8 cellular contexts compared by ENCODE assay signal in genomic region chr1:162561616-162562451, GRCh38. TPM values are rescaled to one million over a fixed set of nuclear protein-coding genes. Genes with fewer than 3 reads are reported as not detected.
DNase-seq lines count a peak whose midpoint lies in the region; ATAC-seq and TF ChIP-seq lines count a peak whose summit lies in the region.

Gene UAP1, plus strand, starts transcription at chr1:162561722. Its CDS starts 4,347 bp downstream, at chr1:162566069.

- H3K4me3 Mint-ChIP-seq in activated T-helper 17 cell treated with anti-CD3 and anti-CD28 coated beads, Interleukin-2, amount 50 U/mL, for 72 hours, result peak within 1 kb of the TSS; percentile 95

- peak within 1 kb of the TSS; percentile 92 for H4K91ac ChIP-seq in IMR-90 (ENCODE audit: insufficient read depth, low read depth, low read length)

- ATAC-seq in GM21529 (IDR thresholded peaks at IDR 0.05; ENCODE audit: unreplicated experiment) (peak; percentile 41), IMR-90 (ENCODE audit: low read depth) (peak; percentile 42), Right ventricle myocardium superior (ENCODE audit: poor library complexity) (peak; percentile 40)
- ATAC-seq in activated T-helper 17 cell treated with anti-CD3 and anti-CD28 coated beads, Interleukin-2, amount 50 U/mL, for 72 hours (replicated peaks), result peak; percentile 47

- no peaks in the 10 kb centered on the region for H3K27me3 Mint-ChIP-seq in activated T-helper 17 cell treated with anti-CD3 and anti-CD28 coated beads, Interleukin-2, amount 50 U/mL, for 72 hours

- CTCF ChIA-PET in IMR-90 (lab: Yijun Ruan, JAX), result no interaction called here

- peak within 1 kb of the TSS; percentile 85 for H3K27ac ChIP-seq in IMR-90 (ENCODE audit: insufficient read depth, low read length)
- peak within 1 kb of the TSS; percentile 92 for H3K27ac ChIP-seq in parathyroid adenoma

- H3K4me2 ChIP-seq in IMR-90 (ENCODE audit: low read depth, low read length), result peak within 1 kb of the TSS; percentile 99
- peak within 1 kb of the TSS; percentile 93 for H3K4me2 ChIP-seq in parathyroid adenoma (ENCODE audit: low read length)

- peak within 1 kb of the TSS; percentile 90 for H2AK9ac ChIP-seq in IMR-90 (replicated peaks; ENCODE audit: low read depth, low read length, poor library complexity)

- H4K5ac ChIP-seq in IMR-90 (ENCODE audit: low read depth, low read length), result peak within 1 kb of the TSS; percentile 38

- H2AFZ ChIP-seq in IMR-90 (replicated peaks; ENCODE audit: low read length, poor library complexity), result peak within 1 kb of the TSS; percentile 95
- peak within 1 kb of the TSS; percentile 95 for H2AFZ ChIP-seq in parathyroid adenoma

- peak within 1 kb of the TSS; percentile 80 for H3K23ac ChIP-seq in IMR-90 (ENCODE audit: low read depth, low read length)

- H2BK20ac ChIP-seq in IMR-90 (ENCODE audit: low read depth, low read length), result no peak within 1 kb of the TSS; the same call in 1 of the 2 replicates

- intact Hi-C loops in IMR-90 (cut with micrococcal nuclease) (loop anchor here (1.0 to 5.0 kb wide), 3 partner anchors 23 to 505 kb away; no protein-coding TSS in a partner anchor), Right ventricle myocardium superior (cut with DNase I) (no loop called here)

- peak within 1 kb of the TSS; percentile 93 for H3K27ac Mint-ChIP-seq in activated T-helper 17 cell treated with anti-CD3 and anti-CD28 coated beads, Interleukin-2, amount 50 U/mL, for 72 hours

- peaks cover 14% of the 10 kb centered on the region for H3K4me1 Mint-ChIP-seq in activated T-helper 17 cell treated with anti-CD3 and anti-CD28 coated beads, Interleukin-2, amount 50 U/mL, for 72 hours

- peaks cover 10% of the 10 kb centered on the region for H3K4me1 ChIP-seq in IMR-90 (ENCODE audit: control insufficient read depth, insufficient read depth, low read length)
- H3K4me1 ChIP-seq in parathyroid adenoma, result no peaks in the 10 kb centered on the region

- peaks cover 30% of the 10 kb centered on the region for H4K20me1 ChIP-seq in IMR-90 (ENCODE audit: insufficient read depth, low read length)

- no peaks in the 10 kb centered on the region for H3K27me3 ChIP-seq in IMR-90 (ENCODE audit: control insufficient read depth, insufficient read depth, low read length)
- no peaks in the 10 kb centered on the region for H3K27me3 ChIP-seq in parathyroid adenoma (ENCODE audit: control insufficient read depth, insufficient read depth, low read length)

- in situ Hi-C loops in IMR-90 (cut with MboI; ENCODE audit: low sequenced_read_pairs), result no loop called here

- H3K18ac ChIP-seq in IMR-90 (ENCODE audit: low read depth, low read length), result peak within 1 kb of the TSS; percentile 66

- BruUV-seq in IMR-90 (replicated peaks; lab: Mats Ljungman, UMichigan), result no TSS peak

- peak; percentile 99 for TF ChIP-seq POLR2A in IMR-90 (IDR thresholded peaks at IDR 0.05; ENCODE audit: low read depth, low read length)

- peak within 1 kb of the TSS; percentile 72 for H2AK5ac ChIP-seq in IMR-90 (ENCODE audit: low read depth, low read length)

- 1% methylated on average over 31 of the region's 69 CpGs; no CpG with 5 or more reads in 1 of the 2 experiments for WGBS in IMR-90 (ENCODE audit: extremely low coverage in 2 of 2, insufficient read length in 1 of 2), 2 experiments

- H3K4me3 ChIP-seq in GM12864 (ENCODE audit: low read depth, low read length) (peak within 1 kb of the TSS; percentile 83), IMR-90 (ENCODE audit: insufficient read depth, low read depth, low read length) (peak within 1 kb of the TSS; percentile 94), parathyroid adenoma (ENCODE audit: low read depth, low read length) (peak within 1 kb of the TSS; percentile 82)

- dilution Hi-C loops in IMR-90 (cut with HindIII; ENCODE audit: low sequenced_read_pairs, unreplicated experiment), result no loop called here

- peak within 1 kb of the TSS; percentile 88 for H3K9ac ChIP-seq in IMR-90 (ENCODE audit: low read depth, low read length)
- H3K9ac ChIP-seq in parathyroid adenoma, result peak within 1 kb of the TSS; percentile 37

- H2BK5ac ChIP-seq in IMR-90 (ENCODE audit: low read depth, low read length, poor library complexity, severe bottlenecking), result peak within 1 kb of the TSS; percentile 95

- H3K79me1 ChIP-seq in IMR-90 (ENCODE audit: low read depth in 1 of 2, low read length in 2 of 2), result peaks cover 3 to 29% of the 10 kb centered on the region in 2 experiments; a peak in 3 of 4 replicates

- peak within 1 kb of the TSS; percentile 86 for H3K4ac ChIP-seq in IMR-90 (ENCODE audit: low read depth, low read length)

- H3K56ac ChIP-seq in IMR-90 (ENCODE audit: extremely low read depth, insufficient read depth, low read length), result peak within 1 kb of the TSS; percentile 55

- TF ChIP-seq RAD21 in IMR-90 (IDR thresholded peaks at IDR 0.05; ENCODE audit: low read length), result no peak; the same call in 1 of the 2 replicates

- H3K36me3 ChIP-seq in IMR-90 (ENCODE audit: control insufficient read depth, insufficient read depth, low read length) (peaks cover 5% of the 10 kb centered on the region), parathyroid adenoma (ENCODE audit: control insufficient read depth, insufficient read depth, low read length) (no peaks in the 10 kb centered on the region)

- peaks cover 20% of the 10 kb centered on the region for H3K36me3 Mint-ChIP-seq in activated T-helper 17 cell treated with anti-CD3 and anti-CD28 coated beads, Interleukin-2, amount 50 U/mL, for 72 hours (ENCODE audit: low read depth)

- H3K9me3 Mint-ChIP-seq in activated T-helper 17 cell treated with anti-CD3 and anti-CD28 coated beads, Interleukin-2, amount 50 U/mL, for 72 hours, result no peaks in the 10 kb centered on the region

- no peaks in the 10 kb centered on the region for H3K79me2 ChIP-seq in parathyroid adenoma

- no peak for TF ChIP-seq CTCF in GM12864 (IDR thresholded peaks at IDR 0.05; ENCODE audit: low read depth, low read length, missing control alignments)
- no peak for TF ChIP-seq CTCF in IMR-90 (conservative IDR thresholded peaks at IDR 0.05; ENCODE audit: low read depth, low read length)
- no peak for TF ChIP-seq CTCF in parathyroid adenoma (IDR thresholded peaks at IDR 0.05)

- H4K8ac ChIP-seq in IMR-90 (ENCODE audit: low read depth in 2 of 2, low read length in 2 of 2), result peak within 1 kb of the TSS; percentile 83 to 88; a peak in 3 of 4 replicates

- DNase-seq in GM12864 (ENCODE audit: low read depth), result no peak
- DNase-seq in IMR-90, result no peak
- DNase-seq in Right ventricle myocardium superior, result no peak
- DNase-seq in GDM1 (lab: John Stamatoyannopoulos, UW), result no peak
- DNase-seq in NCI-H2029 treated with DMSO at 0.1 percent for 48 hours (lab: John Stamatoyannopoulos, UW), result no peak

- H3K9me3 ChIP-seq in IMR-90 (ENCODE audit: control insufficient read depth, insufficient read depth, low read length) (no peaks in the 10 kb centered on the region), parathyroid adenoma (ENCODE audit: control insufficient read depth, low read length) (no peaks in the 10 kb centered on the region)

- POLR2A ChIA-PET in IMR-90 (lab: Charles Lee; ENCODE audit: unreplicated experiment), result interaction anchor here (0.6 to 1.1 kb wide), 2 partner anchors 43 to 234 kb away, joined by 4 to 5 read pairs; no protein-coding TSS in a partner anchor

- peak within 1 kb of the TSS; percentile 78 for H3K14ac ChIP-seq in IMR-90 (replicated peaks; ENCODE audit: low read depth, low read length)

- H2BK15ac ChIP-seq in IMR-90 (ENCODE audit: low read depth, low read length), result peak within 1 kb of the TSS; percentile 60; the same call in 1 of the 3 replicates

- H3K9me1 ChIP-seq in IMR-90 (ENCODE audit: insufficient read depth, low read length), result peaks cover 8% of the 10 kb centered on the region

- peak within 1 kb of the TSS; percentile 80 for H2BK120ac ChIP-seq in IMR-90 (ENCODE audit: low read depth, low read length)

TF ChIP-seq in IMR-90, 13 proteins besides CTCF, POLR2A, EP300 and RAD21 (continues in another document):
- TF ChIP-seq RFX5 (IDR thresholded peaks at IDR 0.05; ENCODE audit: low read depth, low read length), result no peak
- peak; percentile 69 for TF ChIP-seq BHLHE40 (IDR thresholded peaks at IDR 0.05; ENCODE audit: low read depth, low read length)
- no peak for TF ChIP-seq SMC3 (IDR thresholded peaks at IDR 0.05; ENCODE audit: low read depth, low read length)
- peak; percentile 67 for TF ChIP-seq MXI1 (IDR thresholded peaks at IDR 0.05; ENCODE audit: borderline replicate concordance, low read depth, low read length)
- peak; percentile 98; the same call in 1 of the 2 replicates for TF ChIP-seq MAZ (IDR thresholded peaks at IDR 0.05; ENCODE audit: borderline replicate concordance, low read depth, low read length)
- no peak for TF ChIP-seq MAFK (IDR thresholded peaks at IDR 0.05; ENCODE audit: low read depth, low read length)
- TF ChIP-seq USF2 (IDR thresholded peaks at IDR 0.05; ENCODE audit: low read depth, low read length), result no peak
- TF ChIP-seq RCOR1 (IDR thresholded peaks at IDR 0.05; ENCODE audit: insufficient replicate concordance, low read length), result no peak
- no peak for TF ChIP-seq CEBPB (IDR thresholded peaks at IDR 0.05; ENCODE audit: low read depth, low read length)
- TF ChIP-seq FOS (IDR thresholded peaks at IDR 0.05; ENCODE audit: low read depth, low read length), result no peak
- no peak for TF ChIP-seq NFE2L2 (IDR thresholded peaks at IDR 0.05; ENCODE audit: low read depth, low read length)
- TF ChIP-seq CHD1 (IDR thresholded peaks at IDR 0.05; ENCODE audit: low read depth, low read length), result peak; percentile 56; the same call in 1 of the 2 replicates

RNA-seq across cellular contexts. Expression of gene UAP1, which starts in this region (rescaled TPM):
- total RNA-seq in IMR-90 (2012; rRNA removed), result 196 and 255 TPM in 2 replicates
- polyA plus RNA-seq in IMR-90 (2012; rRNA removed), result 77.9 and 93.4 TPM in 2 replicates
- polyA plus RNA-seq in IMR-90 (2012; cell fraction: cytosol; rRNA removed), result 14.1 and 26.1 TPM in 2 replicates
- polyA plus RNA-seq in IMR-90 (2012; cell fraction: nucleus; rRNA removed; ENCODE audit: low replicate concordance), result 6.8 and 75.5 TPM in 2 replicates
- total RNA-seq in activated T-helper 17 cell treated with anti-CD3 and anti-CD28 coated beads, Interleukin-2, amount 50 U/mL, for 72 hours, result 10 to 100 TPM; 21.5 to 34.8 TPM
- total RNA-seq in Right ventricle myocardium superior, result 27.4 TPM
